ENCODE assay signal across 9 cellular contexts in the genomic region with DNA sequence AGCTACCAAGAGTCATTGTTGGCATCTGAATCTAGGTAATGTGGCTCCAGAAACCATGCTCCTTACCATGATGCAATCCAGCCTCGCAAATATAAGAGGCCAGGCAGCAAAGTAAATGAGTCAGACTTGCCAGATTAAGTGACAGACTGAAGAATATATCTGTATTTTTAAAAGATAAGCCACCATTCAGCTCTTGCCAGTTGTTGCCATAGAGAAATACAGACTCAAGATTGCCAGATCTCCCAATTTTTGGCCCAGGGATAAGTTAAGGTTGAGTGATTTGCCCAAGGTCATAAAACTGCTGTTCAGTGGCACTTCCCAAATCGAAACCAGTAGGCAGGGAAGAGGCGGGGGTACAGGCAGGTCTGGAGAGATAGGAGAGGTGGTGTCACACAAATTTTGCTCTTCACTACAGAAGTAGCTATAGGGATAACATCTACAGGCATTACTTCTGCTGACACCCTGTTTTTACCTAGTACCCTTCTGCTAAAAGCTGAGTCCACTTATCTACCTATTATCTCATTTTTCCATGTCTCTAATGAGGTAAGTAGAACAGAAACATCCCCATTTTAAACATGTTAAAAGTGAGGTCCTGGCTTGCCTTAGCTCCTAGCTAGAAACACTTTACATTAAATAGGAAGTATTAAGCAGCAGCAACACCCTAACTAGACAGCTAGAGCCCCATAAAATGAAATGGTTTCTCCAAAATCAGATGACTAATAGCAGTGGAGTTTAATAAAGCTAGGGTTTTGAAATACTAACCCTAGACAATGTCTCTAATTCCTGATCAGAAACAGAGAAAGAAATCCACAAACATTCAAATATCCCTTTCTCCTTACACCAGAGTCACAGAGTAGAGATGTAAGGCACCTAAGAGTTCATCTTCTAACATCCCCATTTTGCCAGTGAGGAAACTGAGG. TPM values are rescaled to one million over a fixed set of nuclear protein-coding genes. Genes with fewer than 3 reads are reported as not detected.
DNase-seq lines count a peak whose midpoint lies in the region; ATAC-seq lines count a peak whose summit lies in the region.
"Had no signal": no experiment of that assay in that cellular context is flagged by ENCODE, and none has a peak within 500 bp of the region (broad histone marks: within the 10 kb centered on the region; RNA-seq: fewer than 3 reads in every experiment).

No MANE protein-coding gene starts in this region.

- peak overlapping the region; percentile 99 for H3K27ac Mint-ChIP-seq in activated naive CD4-positive, alpha-beta T cell treated with anti-CD3 and anti-CD28 coated beads, Interleukin-2, amount 50 U/mL, for 24 hours
- H3K27ac Mint-ChIP-seq in T-cell = peak overlapping the region; percentile 68 to 81

- no peaks in the 10 kb centered on the region for H3K9me3 Mint-ChIP-seq in activated naive CD4-positive, alpha-beta T cell treated with anti-CD3 and anti-CD28 coated beads, Interleukin-2, amount 50 U/mL, for 24 hours
- no peaks in the 10 kb centered on the region for H3K9me3 Mint-ChIP-seq in T-cell
- H3K9me3 Mint-ChIP-seq: IgD-negative memory B cell had no signal

- no peaks in the 10 kb centered on the region for H3K27me3 Mint-ChIP-seq in activated naive CD4-positive, alpha-beta T cell treated with anti-CD3 and anti-CD28 coated beads, Interleukin-2, amount 50 U/mL, for 24 hours
- no peaks in the 10 kb centered on the region for H3K27me3 Mint-ChIP-seq in T-cell
- H3K27me3 Mint-ChIP-seq: IgD-negative memory B cell had no signal

- DNase-seq in activated naive CD4-positive, alpha-beta T cell treated with Interleukin-2 at 50 U/mL for 16 hours = no peak
- DNase-seq in T-cell (no peak), fibroblast of the conjunctiva (ENCODE audit: low read depth) (peak; percentile 75), stromal cell of bone marrow (ENCODE audit: low read depth) (peak; percentile 67)

- peaks cover 5% of the 10 kb centered on the region for H3K36me3 Mint-ChIP-seq in activated naive CD4-positive, alpha-beta T cell treated with anti-CD3 and anti-CD28 coated beads, Interleukin-2, amount 50 U/mL, for 24 hours
- peaks cover 3% of the 10 kb centered on the region for H3K36me3 Mint-ChIP-seq in T-cell
- H3K36me3 Mint-ChIP-seq: IgD-negative memory B cell had no signal

- peaks cover 90% of the 10 kb centered on the region for H3K4me1 Mint-ChIP-seq in activated naive CD4-positive, alpha-beta T cell treated with anti-CD3 and anti-CD28 coated beads, Interleukin-2, amount 50 U/mL, for 24 hours
- H3K4me1 Mint-ChIP-seq in T-cell = peaks cover 72 to 88% (median 83%) of the 10 kb centered on the region in 3 donors

- POLR2A ChIA-PET in T-cell (lab: Charles Lee) = interaction anchor here (0.5 to 0.6 kb wide), 2 partner anchors 15 to 17 kb away, joined by 3 to 6 read pairs; no protein-coding TSS in a partner anchor

- CTCF ChIA-PET in T-cell (lab: Charles Lee) = interaction anchor here (0.6 to 2.0 kb wide), 5 partner anchors 13 to 454 kb away, joined by 3 to 11 read pairs (median 3); no protein-coding TSS in a partner anchor

- ATAC-seq in T-cell (replicated peaks in 1 of 4) = peak in 1 of 4 experiments; percentile 18
- ATAC-seq in HG03045 (IDR thresholded peaks at IDR 0.05; ENCODE audit: unreplicated experiment) = no peak
- no peak for ATAC-seq in HG02759 (IDR thresholded peaks at IDR 0.05; ENCODE audit: unreplicated experiment)
- ATAC-seq in GM19328 (IDR thresholded peaks at IDR 0.05; ENCODE audit: unreplicated experiment) = no peak

- peak overlapping the region; percentile 81 for H3K4me3 Mint-ChIP-seq in activated naive CD4-positive, alpha-beta T cell treated with anti-CD3 and anti-CD28 coated beads, Interleukin-2, amount 50 U/mL, for 24 hours
- H3K4me3 Mint-ChIP-seq in T-cell = no peak overlapping the region
- H3K4me3 Mint-ChIP-seq: IgD-negative memory B cell had no signal

RNA-seq across cellular contexts. Expression of gene DCAF5, which starts 19.5 kb away (rescaled TPM):
- total RNA-seq in T-cell = 10 to 100 TPM; 60.3 to 80.8 (median 64.2) TPM

RNA-seq across cellular contexts. Expression of gene EXD2, which starts 57.8 kb away (rescaled TPM):
- 10 to 100 TPM in 4 of 5 donors, 1 to 10 TPM in 1; 8.6 to 12.1 (median 10.8) TPM for total RNA-seq in T-cell

Comparison
In these comparisons a context has a peak if more than half of its experiments do, and no peak if none do; other contexts are left out.
1. DNase-seq: peak in fibroblast of the conjunctiva (single experiment) and stromal cell of bone marrow (single experiment); none in activated naive CD4-positive, alpha-beta T cell treated with Interleukin-2 at 50 U/mL for 16 hours (single experiment) and T-cell (0 of 34).